In genomic region chr16:56631832-56632159, GRCh38 we compare ENCODE assay signal across 8 cellular contexts. TPM values are rescaled to one million over a fixed set of nuclear protein-coding genes. Genes with fewer than 3 reads are reported as not detected.
A peak's percentile ranks its signal among the peaks of the same experiment; 100 is the strongest.
DNase-seq lines count a peak whose midpoint lies in the region; ATAC-seq, FAIRE-seq and TF ChIP-seq lines count a peak whose summit lies in the region.
"Had no signal": no experiment of that assay in that cellular context is flagged by ENCODE, and none has a peak within 500 bp of the region (broad histone marks: within the 10 kb centered on the region; RNA-seq: fewer than 3 reads in every experiment).

No MANE protein-coding gene starts in this region.

- H4K20me1 ChIP-seq in GM12878 (ENCODE audit: control insufficient read depth, insufficient read depth), result no peaks in the 10 kb centered on the region

- H3K9me3 Mint-ChIP-seq in stimulated activated naive B cell treated with anti-CD40 and anti-IgM and Interleukin-4, amounts not matched to agents 10 μg/mL and 1 μg/mL and 100 μg/mL, for 72 hours, result no peaks in the 10 kb centered on the region

- SMC1A ChIA-PET in GM12878 (lab: Charles Lee; ENCODE audit: uncharacterized antibody, unreplicated experiment), result interaction anchor here (1.0 to 2.4 kb wide), 3 partner anchors 21 to 40 kb away, joined by 3 to 27 read pairs (median 4); no protein-coding TSS in a partner anchor

- RAD21 ChIA-PET in GM12878 (lab: Charles Lee; ENCODE audit: unreplicated experiment), result interaction anchor here (2.9 kb wide), 1 partner anchor 70 kb away, joined by 11 read pairs; no protein-coding TSS in a partner anchor

- peaks cover 47 to 68% of the 10 kb centered on the region in 2 donors for H3K27me3 Mint-ChIP-seq in stimulated activated naive B cell treated with anti-CD40 and anti-IgM and Interleukin-4, amounts not matched to agents 10 μg/mL and 1 μg/mL and 100 μg/mL, for 72 hours

- no peak for TF ChIP-seq CTCF in GM12878 (IDR thresholded peaks at IDR 0.05 in 2 of 3, conservative IDR thresholded peaks at IDR 0.05 in 1 of 3; ENCODE audit: control insufficient read depth in 2 of 3, extremely low read depth in 1 of 3, insufficient read depth in 1 of 3, low read depth in 3 of 3, low read length in 3 of 3)

- no peak for TF ChIP-seq EP300 in GM12878 (IDR thresholded peaks at IDR 0.05; ENCODE audit: borderline replicate concordance in 1 of 2, control insufficient read depth in 1 of 2, low read depth in 2 of 2, low read length in 2 of 2)

- no peak overlapping the region for H3K9ac ChIP-seq in HUES64 (ENCODE audit: low read depth, low read length)
- H3K9ac ChIP-seq in GM12878 (ENCODE audit: control insufficient read depth, insufficient read depth, low read length), result no peak overlapping the region

- ATAC-seq in GM12878, result 0 out of 3 replicates have a peak, but pooled peaks have one; percentile 3
- ATAC-seq in stimulated activated naive B cell treated with anti-CD40 and anti-IgM and Interleukin-4, amounts not matched to agents 10 μg/mL and 1 μg/mL and 100 μg/mL, for 72 hours (replicated peaks), result no peak

- H3K27ac ChIP-seq in HUES64 (ENCODE audit: low read depth, low read length) (no peak overlapping the region), GM12878 (ENCODE audit: control insufficient read depth, insufficient read depth) (no peak overlapping the region)
- H3K27ac ChIP-seq: epithelial cell of prostate had no signal

- peak overlapping the region; percentile 37 for H3K27ac Mint-ChIP-seq in stimulated activated naive B cell treated with anti-CD40 and anti-IgM and Interleukin-4, amounts not matched to agents 10 μg/mL and 1 μg/mL and 100 μg/mL, for 72 hours

- POLR2A ChIA-PET in GM12878 (lab: Charles Lee), result no interaction called here

- H3K4me1 Mint-ChIP-seq in stimulated activated naive B cell treated with anti-CD40 and anti-IgM and Interleukin-4, amounts not matched to agents 10 μg/mL and 1 μg/mL and 100 μg/mL, for 72 hours, result peaks cover 27 to 49% of the 10 kb centered on the region in 2 donors

- H3K4me3 ChIP-seq in HUES64 (ENCODE audit: low read length), result peak overlapping the region; percentile 44
- H3K4me3 ChIP-seq in GM12878, result no peak overlapping the region

- H3K9me3 ChIP-seq in HUES64 (ENCODE audit: insufficient read depth, low read depth, low read length) (no peaks in the 10 kb centered on the region), GM12878 (replicated peaks; ENCODE audit: control insufficient read depth, insufficient read depth, low read length) (no peaks in the 10 kb centered on the region)

- no peak for TF ChIP-seq RAD21 in GM12878 (IDR thresholded peaks at IDR 0.05; ENCODE audit: insufficient read depth, low read depth, low read length)

- CTCF ChIA-PET in GM12878 (lab: Yijun Ruan, JAX), result no interaction called here

- H3K4me1 ChIP-seq in HUES64 (ENCODE audit: insufficient read depth, low read length), result peaks cover 4% of the 10 kb centered on the region; the same call in 1 of the 2 replicates
- H3K4me1 ChIP-seq in GM12878 (ENCODE audit: control insufficient read depth, insufficient read depth, low read length), result peaks cover 15% of the 10 kb centered on the region

- no TSS peak for BruUV-seq in GM12878 (replicated peaks; lab: Mats Ljungman, UMichigan)

- H3K79me2 ChIP-seq in GM12878 (ENCODE audit: control insufficient read depth, insufficient read depth, low read length), result no peaks in the 10 kb centered on the region

- FAIRE-seq in GM12878 (lab: Jason Lieb, UNC), result no peak

- DNase-seq in GM12878 (ENCODE audit: low read depth, low spot score) (no peak), left kidney (ENCODE audit: low read depth, low spot score) (peak; percentile 48), NCI-H2171 treated with DMSO at 0.1 percent for 48 hours (lab: John Stamatoyannopoulos, UW) (no peak), iPS-NIHi11 (ENCODE audit: low spot score) (no peak), NCI-H748 (lab: John Stamatoyannopoulos, UW; ENCODE audit: unreplicated experiment) (no peak)
- no peak for DNase-seq in stimulated activated naive B cell treated with anti-CD40 and anti-IgM and Interleukin-4, amounts not matched to agents 10 μg/mL and 1 μg/mL and 100 μg/mL, for 72 hours

- H3K4me2 ChIP-seq in GM12878 (ENCODE audit: control insufficient read depth, insufficient read depth), result no peak overlapping the region; the same call in 1 of the 2 replicates

- intact Hi-C loops in GM12878 (cut with micrococcal nuclease; ENCODE audit: unreplicated experiment), result no loop called here

- no peaks in the 10 kb centered on the region for H3K36me3 ChIP-seq in HUES64 (ENCODE audit: insufficient read depth, low read length)
- no peaks in the 10 kb centered on the region for H3K36me3 ChIP-seq in GM12878 (ENCODE audit: control insufficient read depth in 2 of 2, insufficient read depth in 2 of 2, low read length in 1 of 2)

- peak overlapping the region; percentile 79 to 82 for H3K4me3 Mint-ChIP-seq in stimulated activated naive B cell treated with anti-CD40 and anti-IgM and Interleukin-4, amounts not matched to agents 10 μg/mL and 1 μg/mL and 100 μg/mL, for 72 hours

- no peak overlapping the region for H2AFZ ChIP-seq in GM12878 (ENCODE audit: control insufficient read depth, low read depth, low read length)

- peaks cover 99% of the 10 kb centered on the region for H3K27me3 ChIP-seq in HUES64 (ENCODE audit: insufficient read depth, low read length)
- H3K27me3 ChIP-seq in GM12878 (replicated peaks in 1 of 2; ENCODE audit: control insufficient read depth in 2 of 2, insufficient read depth in 2 of 2, low read length in 1 of 2), result peaks cover 14 to 24% of the 10 kb centered on the region in 2 experiments

- WGBS in HUES64, result 14% methylated on average over 14 of the region's 14 CpGs
- WGBS in GM12878 (ENCODE audit: insufficient coverage, insufficient replicate concordance, low lambda C conversion rate, missing lambda C conversion rate), result 56% methylated on average over 14 of the region's 14 CpGs

- no peaks in the 10 kb centered on the region for H3K36me3 Mint-ChIP-seq in stimulated activated naive B cell treated with anti-CD40 and anti-IgM and Interleukin-4, amounts not matched to agents 10 μg/mL and 1 μg/mL and 100 μg/mL, for 72 hours

- TF ChIP-seq POLR2A in GM12878 (IDR thresholded peaks at IDR 0.05; ENCODE audit: low read depth, low read length), result no peak

- in situ Hi-C loops in GM12878 (cut with MboI), result no loop called here

RNA-seq across cellular contexts. Expression of gene MT1M, which starts 0.7 kb away (rescaled TPM):
- polyA plus RNA-seq in HUES64 (2013, experiment 1 of 2), result 1.1 TPM
- polyA plus RNA-seq in HUES64 (2013, experiment 2 of 2), result 1.1 TPM
- total RNA-seq in GM12878 (2013; cell fraction: nucleolus; rRNA removed), result not detected in 2 replicates
- total RNA-seq in GM12878 (2014; rRNA removed) (not detected in 2 replicates), GM12878 (2014; rRNA removed; fragmentation: Illumina TruSeq; extraction: Trizol) (not detected in 2 replicates), GM12878 (2021) (not detected in 2 replicates)
- polyA plus RNA-seq in GM12878 (2011; ENCODE audit: low read depth), result not detected
- polyA plus RNA-seq in GM12878 (2011; rRNA removed) (not detected in 2 replicates), GM12878 (2014; fragmentation: Illumina TruSeq; extraction: Trizol) (not detected in 2 replicates), GM12878 (2014; fragmentation: Nextera tagmentation; extraction: Ambion mirVana) (not detected), GM12878 (2014; rRNA removed) (not detected in 2 replicates), GM12878 (2016; fragmentation: Nextera tagmentation; extraction: Ambion mirVana) (not detected)
- not detected in 2 replicates for polyA plus RNA-seq in GM12878 (2011; cell fraction: cytosol; rRNA removed)
- not detected in 2 replicates for polyA plus RNA-seq in GM12878 (2011; cell fraction: nucleus; rRNA removed)
- not detected in 2 replicates for polyA plus RNA-seq in GM12878 (2012)
- polyA minus RNA-seq in GM12878 (2011; rRNA and poly(A)+ RNA removed), result not detected in 2 replicates
- not detected in 2 replicates for polyA minus RNA-seq in GM12878 (2011; cell fraction: cytosol; rRNA and poly(A)+ RNA removed)
- polyA minus RNA-seq in GM12878 (2011; cell fraction: nucleus; rRNA and poly(A)+ RNA removed), result not detected in 2 replicates

RNA-seq across cellular contexts. Expression of gene MT1E, which starts 6.2 kb away (rescaled TPM):
- polyA plus RNA-seq in HUES64 (2013, experiment 1 of 2), result 13.2 TPM
- 20.7 TPM for polyA plus RNA-seq in HUES64 (2013, experiment 2 of 2)
- total RNA-seq in GM12878 (2013; cell fraction: nucleolus; rRNA removed), result not detected in 2 replicates
- total RNA-seq in GM12878 (2014; rRNA removed) (10.0 and 11.0 TPM in 2 replicates), GM12878 (2014; rRNA removed; fragmentation: Illumina TruSeq; extraction: Trizol) (7.6 and 7.9 TPM in 2 replicates), GM12878 (2021) (10.6 and 12.7 TPM in 2 replicates)
- polyA plus RNA-seq in GM12878 (2011; ENCODE audit: low read depth), result not detected
- polyA plus RNA-seq in GM12878 (2011; rRNA removed) (16.8 and 18.2 TPM in 2 replicates), GM12878 (2014; fragmentation: Illumina TruSeq; extraction: Trizol) (0.48 and 5.8 TPM in 2 replicates), GM12878 (2014; fragmentation: Nextera tagmentation; extraction: Ambion mirVana) (10 to 100 TPM; 17.7 to 20.7 TPM), GM12878 (2014; rRNA removed) (16.2 and 18.8 TPM in 2 replicates), GM12878 (2016; fragmentation: Nextera tagmentation; extraction: Ambion mirVana) (10 to 100 TPM; 20.1 to 22.3 TPM)
- polyA plus RNA-seq in GM12878 (2011; cell fraction: cytosol; rRNA removed), result 75.7 and 90.2 TPM in 2 replicates
- polyA plus RNA-seq in GM12878 (2011; cell fraction: nucleus; rRNA removed), result 49.1 and 65.0 TPM in 2 replicates
- 3.3 and 5.2 TPM in 2 replicates for polyA plus RNA-seq in GM12878 (2012)
- polyA minus RNA-seq in GM12878 (2011; rRNA and poly(A)+ RNA removed), result 11.3 and 52.1 TPM in 2 replicates
- polyA minus RNA-seq in GM12878 (2011; cell fraction: cytosol; rRNA and poly(A)+ RNA removed), result 19.8 and 20.5 TPM in 2 replicates
- polyA minus RNA-seq in GM12878 (2011; cell fraction: nucleus; rRNA and poly(A)+ RNA removed), result 8.7 and 9.7 TPM in 2 replicates

RNA-seq across cellular contexts. Expression of gene MT1A, which starts 6.7 kb away (rescaled TPM):
- polyA plus RNA-seq in HUES64 (2013, experiment 1 of 2), result 1.00 TPM
- not detected for polyA plus RNA-seq in HUES64 (2013, experiment 2 of 2)
- total RNA-seq in GM12878 (2013; cell fraction: nucleolus; rRNA removed), result not detected in 2 replicates
- total RNA-seq in GM12878 (2014; rRNA removed), result not detected in 2 replicates
- not detected in 2 replicates for total RNA-seq in GM12878 (2014; rRNA removed; fragmentation: Illumina TruSeq; extraction: Trizol)
- not detected in 2 replicates for total RNA-seq in GM12878 (2021)
- polyA plus RNA-seq in GM12878 (2011; ENCODE audit: low read depth), result not detected
- not detected in 2 replicates for polyA plus RNA-seq in GM12878 (2011; rRNA removed)
- not detected in 2 replicates for polyA plus RNA-seq in GM12878 (2011; cell fraction: cytosol; rRNA removed)
- polyA plus RNA-seq in GM12878 (2011; cell fraction: nucleus; rRNA removed), result not detected in 2 replicates
- polyA plus RNA-seq in GM12878 (2012), result not detected in 2 replicates
- polyA plus RNA-seq in GM12878 (2014; fragmentation: Illumina TruSeq; extraction: Trizol), result not detected in 2 replicates
- not detected for polyA plus RNA-seq in GM12878 (2014; fragmentation: Nextera tagmentation; extraction: Ambion mirVana)
- polyA plus RNA-seq in GM12878 (2014; rRNA removed), result not detected in 2 replicates
- not detected for polyA plus RNA-seq in GM12878 (2016; fragmentation: Nextera tagmentation; extraction: Ambion mirVana)
- polyA minus RNA-seq in GM12878 (2011; rRNA and poly(A)+ RNA removed), result not detected in 2 replicates
- not detected in 2 replicates for polyA minus RNA-seq in GM12878 (2011; cell fraction: cytosol; rRNA and poly(A)+ RNA removed)
- polyA minus RNA-seq in GM12878 (2011; cell fraction: nucleus; rRNA and poly(A)+ RNA removed), result not detected in 2 replicates

RNA-seq across cellular contexts. Expression of gene MT1B, which starts 19.9 kb away (rescaled TPM):
- polyA plus RNA-seq in HUES64 (2013, experiment 1 of 2), result not detected
- not detected for polyA plus RNA-seq in HUES64 (2013, experiment 2 of 2)
- not detected in 2 replicates for total RNA-seq in GM12878 (2013; cell fraction: nucleolus; rRNA removed)
- total RNA-seq in GM12878 (2014; rRNA removed) (not detected in 2 replicates), GM12878 (2014; rRNA removed; fragmentation: Illumina TruSeq; extraction: Trizol) (not detected in 2 replicates), GM12878 (2021) (not detected in 2 replicates)
- polyA plus RNA-seq in GM12878 (2011; ENCODE audit: low read depth), result not detected
- polyA plus RNA-seq in GM12878 (2011; rRNA removed) (not detected in 2 replicates), GM12878 (2014; fragmentation: Illumina TruSeq; extraction: Trizol) (not detected in 2 replicates), GM12878 (2014; fragmentation: Nextera tagmentation; extraction: Ambion mirVana) (not detected), GM12878 (2014; rRNA removed) (not detected in 2 replicates), GM12878 (2016; fragmentation: Nextera tagmentation; extraction: Ambion mirVana) (not detected)
- not detected in 2 replicates for polyA plus RNA-seq in GM12878 (2011; cell fraction: cytosol; rRNA removed)
- polyA plus RNA-seq in GM12878 (2011; cell fraction: nucleus; rRNA removed), result not detected in 2 replicates
- not detected in 2 replicates for polyA plus RNA-seq in GM12878 (2012)
- polyA minus RNA-seq in GM12878 (2011; rRNA and poly(A)+ RNA removed), result not detected in 2 replicates
- not detected in 2 replicates for polyA minus RNA-seq in GM12878 (2011; cell fraction: cytosol; rRNA and poly(A)+ RNA removed)
- polyA minus RNA-seq in GM12878 (2011; cell fraction: nucleus; rRNA and poly(A)+ RNA removed), result not detected in 2 replicates

RNA-seq across cellular contexts. Expression of gene MT2A, which starts 23.4 kb away (rescaled TPM):
- 39.0 TPM for polyA plus RNA-seq in HUES64 (2013, experiment 1 of 2)
- polyA plus RNA-seq in HUES64 (2013, experiment 2 of 2), result 49.8 TPM
- 5.4 and 5.6 TPM in 2 replicates for total RNA-seq in GM12878 (2013; cell fraction: nucleolus; rRNA removed)
- total RNA-seq in GM12878 (2014; rRNA removed), result 19.0 and 20.1 TPM in 2 replicates
- total RNA-seq in GM12878 (2014; rRNA removed; fragmentation: Illumina TruSeq; extraction: Trizol), result 10.7 and 12.7 TPM in 2 replicates
- total RNA-seq in GM12878 (2021), result 44.8 and 54.8 TPM in 2 replicates
- 2.0 TPM for polyA plus RNA-seq in GM12878 (2011; ENCODE audit: low read depth)
- 8.1 and 11.3 TPM in 2 replicates for polyA plus RNA-seq in GM12878 (2011; rRNA removed)
- polyA plus RNA-seq in GM12878 (2011; cell fraction: cytosol; rRNA removed), result 17.2 and 28.6 TPM in 2 replicates
- 19.9 and 26.7 TPM in 2 replicates for polyA plus RNA-seq in GM12878 (2011; cell fraction: nucleus; rRNA removed)
- polyA plus RNA-seq in GM12878 (2012), result 36.2 and 51.8 TPM in 2 replicates
- polyA plus RNA-seq in GM12878 (2014; fragmentation: Illumina TruSeq; extraction: Trizol), result 0.41 and 7.3 TPM in 2 replicates
- polyA plus RNA-seq in GM12878 (2014; fragmentation: Nextera tagmentation; extraction: Ambion mirVana), result 10 to 100 TPM; 56.3 to 75.3 TPM
- polyA plus RNA-seq in GM12878 (2014; rRNA removed), result 52.3 and 59.0 TPM in 2 replicates
- 100 to 1,000 TPM; 270 to 271 TPM for polyA plus RNA-seq in GM12878 (2016; fragmentation: Nextera tagmentation; extraction: Ambion mirVana)
- polyA minus RNA-seq in GM12878 (2011; rRNA and poly(A)+ RNA removed), result 6.4 and 16.9 TPM in 2 replicates
- polyA minus RNA-seq in GM12878 (2011; cell fraction: cytosol; rRNA and poly(A)+ RNA removed), result 22.2 and 29.9 TPM in 2 replicates
- 6.8 and 8.8 TPM in 2 replicates for polyA minus RNA-seq in GM12878 (2011; cell fraction: nucleus; rRNA and poly(A)+ RNA removed)
